In genomic region chr11:10639350-10639749, GRCh38 we compare ENCODE assay signal across 17 cellular contexts. TPM values are rescaled to one million over a fixed set of nuclear protein-coding genes. Genes with fewer than 3 reads are reported as not detected.
DNase-seq lines count a peak whose midpoint lies in the region; ATAC-seq and TF ChIP-seq lines count a peak whose summit lies in the region.
"Had no signal": no experiment of that assay in that cellular context is flagged by ENCODE, and none has a peak within 500 bp of the region (broad histone marks: within the 10 kb centered on the region; RNA-seq: fewer than 3 reads in every experiment).

No MANE protein-coding gene starts in this region.

- no peaks in the 10 kb centered on the region for H3K27me3 Mint-ChIP-seq in stimulated activated naive B cell treated with anti-CD40 and anti-IgM and Interleukin-4, amounts not matched to agents 10 μg/mL and 1 μg/mL and 100 μg/mL, for 72 hours

- peak overlapping the region; percentile 9 for H3K27ac Mint-ChIP-seq in stimulated activated naive B cell treated with anti-CD40 and anti-IgM and Interleukin-4, amounts not matched to agents 10 μg/mL and 1 μg/mL and 100 μg/mL, for 72 hours
- H3K27ac Mint-ChIP-seq: activated CD4-positive, alpha-beta T cell treated with anti-CD3 and anti-CD28 coated beads, Interleukin-2, amount 10 ng/mL, durations not matched to agents 24 days and 14 days; activated T-cell treated with anti-CD3 and anti-CD28 coated beads, Interleukin-2, amount 50 U/mL, for 24 hours; dendritic cell treated with granulocyte-macrophage colony-stimulating factor and Interleukin-4, amounts not matched to agents 40 ng/mL and 50 ng/mL, for 4 days; H9; stimulated activated naive CD8-positive, alpha-beta T cell treated with anti-CD3 and anti-CD28 coated beads, Interleukin-15, amount 100 ng/mL, for 72 hours had no signal

- no peaks in the 10 kb centered on the region for H3K36me3 Mint-ChIP-seq in stimulated activated naive B cell treated with anti-CD40 and anti-IgM and Interleukin-4, amounts not matched to agents 10 μg/mL and 1 μg/mL and 100 μg/mL, for 72 hours

- in situ Hi-C loops in GM23248 (cut with MboI): no loop called here

- H3K4me2 ChIP-seq in GM23248 (ENCODE audit: unreplicated experiment) (no peak overlapping the region), OCI-LY3 (ENCODE audit: low read length) (peak overlapping the region; percentile 36)

- 86 to 90% methylated on average over 7 of the region's 7 CpGs for WGBS in GM23248 (ENCODE audit: low coverage in 1 of 2, low lambda C conversion rate in 2 of 2, missing lambda C conversion rate in 2 of 2), 2 experiments

- H3K9me3 ChIP-seq in GM23248 (ENCODE audit: low read depth) (no peaks in the 10 kb centered on the region), OCI-LY3 (ENCODE audit: insufficient read depth, low read length) (no peaks in the 10 kb centered on the region)

- no peak overlapping the region for H3K4me3 ChIP-seq in GM23248
- no peak overlapping the region for H3K4me3 ChIP-seq in OCI-LY3 (ENCODE audit: low read length)

- H3K27ac ChIP-seq in GM23248 (no peak overlapping the region), OCI-LY3 (ENCODE audit: low read length) (no peak overlapping the region), layer of hippocampus (ENCODE audit: low read depth, low read length) (peak overlapping the region; percentile 73)

- no peaks in the 10 kb centered on the region for H3F3A ChIP-seq in GM23248 (ENCODE audit: insufficient read depth)

- 0 out of 2 replicates have a peak, but pooled peaks cover 3% of the 10 kb centered on the region for H3K4me1 ChIP-seq in GM23248 (ENCODE audit: insufficient read depth)
- peaks cover 35% of the 10 kb centered on the region for H3K4me1 ChIP-seq in OCI-LY3 (ENCODE audit: low read length)

- no peak overlapping the region for H3K9ac ChIP-seq in GM23248
- no peak overlapping the region for H3K9ac ChIP-seq in OCI-LY3 (ENCODE audit: low read length)

- TF ChIP-seq CTCF in OCI-LY3 (IDR thresholded peaks at IDR 0.05; ENCODE audit: low read depth, low read length): no peak

- H3K9me3 Mint-ChIP-seq in stimulated activated naive B cell treated with anti-CD40 and anti-IgM and Interleukin-4, amounts not matched to agents 10 μg/mL and 1 μg/mL and 100 μg/mL, for 72 hours: no peaks in the 10 kb centered on the region
- H3K9me3 Mint-ChIP-seq: activated CD4-positive, alpha-beta T cell treated with anti-CD3 and anti-CD28 coated beads, Interleukin-2, amount 10 ng/mL, durations not matched to agents 24 days and 14 days; activated T-cell treated with anti-CD3 and anti-CD28 coated beads, Interleukin-2, amount 50 U/mL, for 24 hours; dendritic cell treated with granulocyte-macrophage colony-stimulating factor and Interleukin-4, amounts not matched to agents 40 ng/mL and 50 ng/mL, for 4 days; H9; stimulated activated naive CD8-positive, alpha-beta T cell treated with anti-CD3 and anti-CD28 coated beads, Interleukin-15, amount 100 ng/mL, for 72 hours had no signal

- peak in 1 of 2 donors; percentile 17 for ATAC-seq in stimulated activated naive B cell treated with anti-CD40 and anti-IgM and Interleukin-4, amounts not matched to agents 10 μg/mL and 1 μg/mL and 100 μg/mL, for 72 hours (replicated peaks)
- ATAC-seq in GM19328 (IDR thresholded peaks at IDR 0.05; ENCODE audit: unreplicated experiment): no peak
- ATAC-seq: left colon; stimulated activated naive CD8-positive, alpha-beta T cell treated with anti-CD3 and anti-CD28 coated beads, Interleukin-15, amount 100 ng/mL, for 72 hours had no signal

- H2AFZ ChIP-seq in GM23248 (0 out of 2 replicates have a peak overlapping the region, but pooled peaks have one; percentile 18), OCI-LY3 (ENCODE audit: low read depth, low read length) (no peak overlapping the region; the same call in 1 of the 2 replicates)

- peak; percentile 31 for DNase-seq in GM23248
- DNase-seq in stimulated activated naive B cell treated with anti-CD40 and anti-IgM and Interleukin-4, amounts not matched to agents 10 μg/mL and 1 μg/mL and 100 μg/mL, for 72 hours: no peak
- no peak for DNase-seq in glomerular visceral epithelial cell (ENCODE audit: extremely low spot score)
- no peak for DNase-seq in activated gamma-delta T cell (lab: John Stamatoyannopoulos, UW)
- DNase-seq in central memory CD4-positive, alpha-beta T cell: no peak
- DNase-seq: activated CD4-positive, alpha-beta T cell treated with anti-CD3 and anti-CD28 coated beads, Interleukin-2, amount 10 ng/mL, durations not matched to agents 24 days and 14 days; activated T-cell treated with anti-CD3 and anti-CD28 coated beads, Interleukin-2, amount 50 U/mL, for 24 hours; H9; NCI-H187; NCI-H524 treated with DMSO at 0.1 percent for 48 hours; small intestine; stimulated activated naive CD8-positive, alpha-beta T cell treated with anti-CD3 and anti-CD28 coated beads, Interleukin-15, amount 100 ng/mL, for 72 hours had no signal

- peak overlapping the region; percentile 4 to 63 for H3K4me3 Mint-ChIP-seq in stimulated activated naive B cell treated with anti-CD40 and anti-IgM and Interleukin-4, amounts not matched to agents 10 μg/mL and 1 μg/mL and 100 μg/mL, for 72 hours
- H3K4me3 Mint-ChIP-seq: activated CD4-positive, alpha-beta T cell treated with anti-CD3 and anti-CD28 coated beads, Interleukin-2, amount 10 ng/mL, durations not matched to agents 24 days and 14 days; activated T-cell treated with anti-CD3 and anti-CD28 coated beads, Interleukin-2, amount 50 U/mL, for 24 hours; dendritic cell treated with granulocyte-macrophage colony-stimulating factor and Interleukin-4, amounts not matched to agents 40 ng/mL and 50 ng/mL, for 4 days; H9; stimulated activated naive CD8-positive, alpha-beta T cell treated with anti-CD3 and anti-CD28 coated beads, Interleukin-15, amount 100 ng/mL, for 72 hours had no signal

- H3K9me2 ChIP-seq in GM23248 (ENCODE audit: insufficient read depth): no peaks in the 10 kb centered on the region

- H3K79me2 ChIP-seq in GM23248 (ENCODE audit: insufficient read depth) (no peaks in the 10 kb centered on the region), OCI-LY3 (ENCODE audit: low read length) (no peaks in the 10 kb centered on the region)

- H3K36me3 ChIP-seq in GM23248 (ENCODE audit: low read depth) (no peaks in the 10 kb centered on the region), OCI-LY3 (replicated peaks; ENCODE audit: low read depth, low read length) (no peaks in the 10 kb centered on the region)

- peaks cover 48 to 76% of the 10 kb centered on the region in 2 donors for H3K4me1 Mint-ChIP-seq in stimulated activated naive B cell treated with anti-CD40 and anti-IgM and Interleukin-4, amounts not matched to agents 10 μg/mL and 1 μg/mL and 100 μg/mL, for 72 hours
- H3K4me1 Mint-ChIP-seq: activated CD4-positive, alpha-beta T cell treated with anti-CD3 and anti-CD28 coated beads, Interleukin-2, amount 10 ng/mL, durations not matched to agents 24 days and 14 days; stimulated activated naive CD8-positive, alpha-beta T cell treated with anti-CD3 and anti-CD28 coated beads, Interleukin-15, amount 100 ng/mL, for 72 hours had no signal

- H3K27me3 ChIP-seq in GM23248 (replicated peaks; ENCODE audit: insufficient read depth) (no peaks in the 10 kb centered on the region), OCI-LY3 (ENCODE audit: low read depth, low read length) (no peaks in the 10 kb centered on the region), layer of hippocampus (ENCODE audit: control insufficient read depth, insufficient read depth, low read length) (no peaks in the 10 kb centered on the region)

- no peaks in the 10 kb centered on the region for H4K20me1 ChIP-seq in GM23248 (ENCODE audit: insufficient read depth)
- H4K20me1 ChIP-seq in OCI-LY3 (ENCODE audit: insufficient read depth, low read length): no peaks in the 10 kb centered on the region

RNA-seq across cellular contexts. Expression of gene IRAG1, which starts 54.2 kb away (rescaled TPM):
- total RNA-seq in GM23248 (2014; rRNA removed; shearing (Covaris generic)): 5.9 and 6.7 TPM in 2 replicates
- 4.5 and 5.3 TPM in 2 replicates for polyA plus RNA-seq in GM23248 (2016; fragmentation: Nextera tagmentation; extraction: Ambion mirVana)
- total RNA-seq: activated CD4-positive, alpha-beta T cell treated with anti-CD3 and anti-CD28 coated beads, Interleukin-2, amount 10 ng/mL, durations not matched to agents 24 days and 14 days had no signal
